Comparison of ENCODE assay signal across 18 cellular contexts in the genomic region with DNA sequence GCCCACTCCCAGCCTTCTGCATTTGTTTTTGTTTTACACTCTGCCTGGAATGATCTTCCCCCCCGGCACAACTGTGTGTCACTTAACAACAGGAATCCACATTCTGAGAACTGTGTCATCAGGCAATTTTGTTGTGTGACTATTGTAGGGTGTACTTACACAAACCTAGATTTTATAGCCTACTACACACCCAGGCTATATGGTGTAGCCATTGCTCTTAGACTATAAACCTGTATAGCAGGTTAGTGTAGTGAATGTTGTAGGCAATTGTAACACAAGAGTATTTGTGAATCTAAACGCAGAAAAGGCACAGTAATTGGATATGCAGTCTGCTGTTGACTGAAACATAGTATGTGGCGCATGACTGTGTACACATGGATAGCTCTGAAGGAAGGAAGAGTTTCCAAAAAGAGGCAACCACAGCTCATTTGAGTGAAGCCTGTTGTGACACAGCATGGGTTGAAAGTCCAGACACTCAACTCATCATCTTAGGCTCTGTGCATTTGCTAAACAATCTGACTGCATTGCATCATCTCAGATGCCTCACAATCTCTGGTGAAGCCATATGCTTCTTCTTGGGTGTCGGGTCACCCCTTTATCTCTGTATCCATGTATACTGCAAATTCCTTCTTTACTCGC.
DNase-seq lines count a peak whose midpoint lies in the region; ATAC-seq and TF ChIP-seq lines count a peak whose summit lies in the region.
"Had no signal": no experiment of that assay in that cellular context is flagged by ENCODE, and none has a peak within 500 bp of the region (broad histone marks: within the 10 kb centered on the region; RNA-seq: fewer than 3 reads in every experiment).

No MANE protein-coding gene starts in this region.

- intact Hi-C loops in transverse colon (cut with DNase I; ENCODE audit: low total_unique reads) = no loop called here

- H3K9me2 ChIP-seq in hepatocyte (replicated peaks; ENCODE audit: insufficient read depth) = no peaks in the 10 kb centered on the region

- WGBS in hepatocyte (ENCODE audit: low lambda C conversion rate, missing lambda C conversion rate) = 84% methylated on average over 5 of the region's 5 CpGs
- 60 to 74% methylated on average over 5 of the region's 5 CpGs for whole genome bisulfite sequencing in transverse colon (ENCODE audit: low coverage in 1 of 2), 2 donors

- H3K27ac ChIP-seq in SK-N-MC = peak overlapping the region; percentile 81
- H3K27ac ChIP-seq in hepatocyte = peak overlapping the region; percentile 41
- peak overlapping the region in 1 of 4 donors; percentile 51 for H3K27ac ChIP-seq in transverse colon
- H3K27ac ChIP-seq: A549, esophagus muscularis mucosa, RWPE1, spleen had no signal

- DNase-seq in NCI-H748 (lab: John Stamatoyannopoulos, UW; ENCODE audit: unreplicated experiment) (peak; percentile 45), NCI-H748 treated with DMSO at 0.1 percent for 48 hours (lab: John Stamatoyannopoulos, UW) (no peak), SK-N-MC (ENCODE audit: low read depth, low spot score) (no peak), hepatocyte (ENCODE audit: low spot score) (peak; percentile 55), transverse colon (peak; percentile 14), MG63 (no peak), GM19238 (ENCODE audit: insufficient read length, low spot score) (no peak)
- DNase-seq: activated CD4-positive, alpha-beta T cell treated with anti-CD3 and anti-CD28 coated beads for 48 hours; Calu3; cortex of kidney; NCI-H1048; NCI-H774; spleen; T-helper 17 cell had no signal

- no peak for TF ChIP-seq EP300 in transverse colon (IDR thresholded peaks at IDR 0.05; ENCODE audit: low read depth)

- TF ChIP-seq POLR2A in transverse colon (IDR thresholded peaks at IDR 0.05) = no peak

- no peaks in the 10 kb centered on the region for H3K27me3 ChIP-seq in hepatocyte
- no peaks in the 10 kb centered on the region for H3K27me3 ChIP-seq in transverse colon
- no peaks in the 10 kb centered on the region for H3K27me3 ChIP-seq in MG63
- H3K27me3 ChIP-seq: esophagus muscularis mucosa, spleen had no signal

- ATAC-seq in GM19395 (IDR thresholded peaks at IDR 0.05; ENCODE audit: unreplicated experiment) = no peak
- ATAC-seq: T-helper 17 cell had no signal

- no peak overlapping the region for H2AFZ ChIP-seq in hepatocyte

- no peaks in the 10 kb centered on the region for H3K79me2 ChIP-seq in hepatocyte

- no peak overlapping the region for H3K4me2 ChIP-seq in hepatocyte
- H3K4me2 ChIP-seq: A549 had no signal

- no peaks in the 10 kb centered on the region for H4K20me1 ChIP-seq in hepatocyte (ENCODE audit: insufficient read depth, poor library complexity, severe bottlenecking)

- no peaks in the 10 kb centered on the region for H3K36me3 ChIP-seq in SK-N-MC (ENCODE audit: insufficient read depth, low read length)
- no peaks in the 10 kb centered on the region for H3K36me3 ChIP-seq in hepatocyte (replicated peaks; ENCODE audit: insufficient read depth, low read depth)
- no peaks in the 10 kb centered on the region for H3K36me3 ChIP-seq in transverse colon
- no peaks in the 10 kb centered on the region for H3K36me3 ChIP-seq in MG63
- H3K36me3 ChIP-seq: esophagus muscularis mucosa, spleen had no signal

- peak overlapping the region; percentile 16 for H3K9ac ChIP-seq in SK-N-MC (ENCODE audit: insufficient read length)

- no peaks in the 10 kb centered on the region for H3K4me1 ChIP-seq in hepatocyte (ENCODE audit: insufficient read depth)
- H3K4me1 ChIP-seq in transverse colon = peaks cover 0 to 5% (median 3%) of the 10 kb centered on the region in 4 donors
- H3K4me1 ChIP-seq: A549, esophagus muscularis mucosa, spleen had no signal

- H3K9me3 ChIP-seq in SK-N-MC (ENCODE audit: low read depth, low read length) (no peaks in the 10 kb centered on the region), hepatocyte (ENCODE audit: low read depth) (no peaks in the 10 kb centered on the region), transverse colon (no peaks in the 10 kb centered on the region), MG63 (peaks cover 4% of the 10 kb centered on the region; the same call in 1 of the 2 replicates)
- H3K9me3 ChIP-seq: A549, esophagus muscularis mucosa, spleen had no signal

- no peak overlapping the region for H3K4me3 ChIP-seq in SK-N-MC
- no peak overlapping the region for H3K4me3 ChIP-seq in hepatocyte
- no peak overlapping the region for H3K4me3 ChIP-seq in transverse colon
- H3K4me3 ChIP-seq in MG63 = no peak overlapping the region
- H3K4me3 ChIP-seq: A549, esophagus muscularis mucosa, spleen had no signal

- no peak for TF ChIP-seq CTCF in hepatocyte (IDR thresholded peaks at IDR 0.05; ENCODE audit: poor library complexity)
- TF ChIP-seq CTCF in transverse colon (IDR thresholded peaks at IDR 0.05) = no peak

- in situ Hi-C loops in transverse colon (cut with MboI; ENCODE audit: low pct_ligation_motif_present in 1 of 4, low pct_unique_long_range_greater_than_20kb in 1 of 4, low sequenced_read_pairs in 3 of 4) = loop anchor here in 3 of 4 donors (25.0 kb wide), 4 partner anchors 449 to 899 kb away; partner anchors contain the start of gene PID1 (in 1 of the 3)

Comparison
In these comparisons a context has a peak if more than half of its experiments do, and no peak if none do; other contexts are left out.
1. DNase-seq: peak in NCI-H748 (single experiment), hepatocyte (single experiment) and transverse colon (single experiment); none in NCI-H748 treated with DMSO at 0.1 percent for 48 hours (single experiment), SK-N-MC (single experiment), MG63 (single experiment) and GM19238 (single experiment).